ENCODE assay signal across 10 cellular contexts in the genomic region with DNA sequence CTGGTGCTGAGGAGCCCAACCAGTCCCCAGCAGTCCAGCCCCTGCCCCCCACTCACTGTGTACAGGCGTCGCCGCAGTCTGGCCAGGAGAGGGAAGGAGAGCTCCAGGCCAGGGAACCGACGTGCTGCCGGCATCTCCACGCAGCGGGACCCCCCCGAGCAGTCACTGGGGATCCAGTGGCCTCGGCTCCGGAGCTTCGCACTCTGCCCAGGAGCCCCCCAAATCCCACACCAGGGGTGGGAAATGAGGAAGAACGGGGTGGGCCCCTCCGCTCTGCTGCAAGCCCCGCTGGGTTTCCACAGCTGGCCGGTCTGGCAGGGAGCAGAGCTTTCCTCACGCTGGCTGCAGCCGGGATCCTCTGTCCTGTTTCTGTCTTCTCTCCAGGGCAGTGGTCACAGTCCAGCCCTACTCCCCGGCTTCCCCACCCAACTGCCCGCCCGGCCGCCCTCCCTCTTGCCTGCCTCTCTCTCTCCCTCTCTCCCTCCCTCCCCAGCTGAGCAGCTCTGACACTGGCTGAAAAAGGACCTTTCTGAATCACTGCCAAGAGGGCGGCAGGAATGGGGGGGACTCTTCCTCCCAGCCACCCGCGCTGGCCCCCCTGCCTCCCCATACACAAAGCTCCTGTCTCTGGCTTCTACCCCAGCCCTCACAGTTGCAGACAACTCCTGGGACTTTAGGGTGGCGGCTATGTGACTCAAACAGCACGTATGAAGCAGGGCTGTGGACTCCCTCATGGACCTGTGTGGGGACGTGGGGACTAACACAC. TPM values are rescaled to one million over a fixed set of nuclear protein-coding genes. Genes with fewer than 3 reads are reported as not detected.
A peak's percentile ranks its signal among the peaks of the same experiment; 100 is the strongest.
DNase-seq lines count a peak whose midpoint lies in the region; ATAC-seq and TF ChIP-seq lines count a peak whose summit lies in the region.
"Had no signal": no experiment of that assay in that cellular context is flagged by ENCODE, and none has a peak within 500 bp of the region (broad histone marks: within the 10 kb centered on the region; RNA-seq: fewer than 3 reads in every experiment).

No MANE protein-coding gene starts in this region.

- H3K27ac Mint-ChIP-seq in activated naive CD8-positive, alpha-beta T cell treated with anti-CD3 and anti-CD28 coated beads, Interleukin-2, amount 50 U/mL, for 24 hours: no peak overlapping the region

- no peak overlapping the region for H3K4me3 Mint-ChIP-seq in activated naive CD8-positive, alpha-beta T cell treated with anti-CD3 and anti-CD28 coated beads, Interleukin-2, amount 50 U/mL, for 24 hours

- H3K4me3 ChIP-seq in GM23248: peak overlapping the region; percentile 48
- H3K4me3 ChIP-seq in hepatocyte: no peak overlapping the region
- peak overlapping the region; percentile 40 to 54 (median 50) for H3K4me3 ChIP-seq in gastrocnemius medialis

- peaks cover 18% of the 10 kb centered on the region for H3F3A ChIP-seq in GM23248 (ENCODE audit: insufficient read depth)

- H3K79me2 ChIP-seq in GM23248 (ENCODE audit: insufficient read depth) (peaks cover 50% of the 10 kb centered on the region), hepatocyte (peaks cover 13% of the 10 kb centered on the region)

- peaks cover 35% of the 10 kb centered on the region for H3K4me1 ChIP-seq in GM23248 (ENCODE audit: insufficient read depth)
- H3K4me1 ChIP-seq in hepatocyte (ENCODE audit: insufficient read depth): peaks cover 41% of the 10 kb centered on the region
- peaks cover 76 to 93% of the 10 kb centered on the region in 2 donors for H3K4me1 ChIP-seq in gastrocnemius medialis

- peak overlapping the region; percentile 26 for H3K27ac ChIP-seq in GM23248
- peak overlapping the region; percentile 51 for H3K27ac ChIP-seq in hepatocyte
- peak overlapping the region; percentile 91 to 99 (median 92) for H3K27ac ChIP-seq in gastrocnemius medialis

- intact Hi-C loops in gastrocnemius medialis (cut with DNase I; ENCODE audit: low total_unique reads): no loop called here

- H3K9me3 Mint-ChIP-seq in activated naive CD8-positive, alpha-beta T cell treated with anti-CD3 and anti-CD28 coated beads, Interleukin-2, amount 50 U/mL, for 24 hours: no peaks in the 10 kb centered on the region

- peak; percentile 12 to 25 for ATAC-seq in gastrocnemius medialis
- ATAC-seq in GM21423 (IDR thresholded peaks at IDR 0.05; ENCODE audit: unreplicated experiment): no peak
- ATAC-seq in HG03095 (IDR thresholded peaks at IDR 0.05; ENCODE audit: unreplicated experiment): no peak
- no peak for ATAC-seq in activated naive CD8-positive, alpha-beta T cell treated with anti-CD3 and anti-CD28 coated beads, Interleukin-2, amount 50 U/mL, for 24 hours

- peak overlapping the region; percentile 55 for H3K9ac ChIP-seq in GM23248

- no peaks in the 10 kb centered on the region for H3K36me3 ChIP-seq in GM23248 (ENCODE audit: low read depth)
- no peaks in the 10 kb centered on the region for H3K36me3 ChIP-seq in hepatocyte (replicated peaks; ENCODE audit: insufficient read depth, low read depth)
- no peaks in the 10 kb centered on the region for H3K36me3 ChIP-seq in gastrocnemius medialis

- H3K9me3 ChIP-seq in GM23248 (ENCODE audit: low read depth) (no peaks in the 10 kb centered on the region), hepatocyte (ENCODE audit: low read depth) (no peaks in the 10 kb centered on the region), gastrocnemius medialis (no peaks in the 10 kb centered on the region)

- in situ Hi-C loops in GM23248 (cut with MboI): no loop called here
- in situ Hi-C loops in gastrocnemius medialis (cut with MboI; ENCODE audit: low sequenced_read_pairs in 4 of 4): loop anchor here in 2 of 4 donors (5.0 kb wide), 1 partner anchor 35 kb away; no protein-coding TSS in a partner anchor

- TF ChIP-seq CTCF in hepatocyte (IDR thresholded peaks at IDR 0.05; ENCODE audit: poor library complexity) (no peak), gastrocnemius medialis (IDR thresholded peaks at IDR 0.05 in 4 of 5, conservative IDR thresholded peaks at IDR 0.05 in 1 of 5) (peak in 1 of 5 experiments; percentile 21)

- H3K27me3 ChIP-seq in GM23248 (replicated peaks; ENCODE audit: insufficient read depth): no peaks in the 10 kb centered on the region
- H3K27me3 ChIP-seq in hepatocyte: no peaks in the 10 kb centered on the region
- no peaks in the 10 kb centered on the region for H3K27me3 ChIP-seq in gastrocnemius medialis

- peak in 1 of 2 donors; percentile 17 for TF ChIP-seq POLR2A in gastrocnemius medialis (IDR thresholded peaks at IDR 0.05)

- no peaks in the 10 kb centered on the region for H3K36me3 Mint-ChIP-seq in activated naive CD8-positive, alpha-beta T cell treated with anti-CD3 and anti-CD28 coated beads, Interleukin-2, amount 50 U/mL, for 24 hours (ENCODE audit: low read depth)

- 29 to 41% methylated on average over 19 to 26 of the region's 28 CpGs for WGBS in GM23248 (ENCODE audit: low coverage in 1 of 2, low lambda C conversion rate in 2 of 2, missing lambda C conversion rate in 2 of 2), 2 experiments
- WGBS in hepatocyte (ENCODE audit: low lambda C conversion rate, missing lambda C conversion rate): 41% methylated on average over 18 of the region's 28 CpGs

- no peaks in the 10 kb centered on the region for H4K20me1 ChIP-seq in GM23248 (ENCODE audit: insufficient read depth)
- H4K20me1 ChIP-seq in hepatocyte (ENCODE audit: insufficient read depth, poor library complexity, severe bottlenecking): peaks cover 8% of the 10 kb centered on the region

- H3K27me3 Mint-ChIP-seq in activated naive CD8-positive, alpha-beta T cell treated with anti-CD3 and anti-CD28 coated beads, Interleukin-2, amount 50 U/mL, for 24 hours: no peaks in the 10 kb centered on the region

- peak overlapping the region; percentile 52 for H2AFZ ChIP-seq in GM23248
- no peak overlapping the region for H2AFZ ChIP-seq in hepatocyte

- DNase-seq in GM23248: peak; percentile 83
- peak in 56 of 58 donors; percentile 53 to 94 (median 82) for DNase-seq in anterior cingulate cortex (lab: John Stamatoyannopoulos, UW)
- DNase-seq in hepatocyte (ENCODE audit: low spot score): peak; percentile 78
- DNase-seq in gastrocnemius medialis: peak; percentile 47 to 82
- no peak for DNase-seq in stimulated activated CD4-positive, alpha-beta T cell treated with anti-CD3 and anti-CD28 coated beads, Interleukin-4, amount 100 ng/mL, for 24 hours
- no peak for DNase-seq in activated naive CD8-positive, alpha-beta T cell treated with anti-CD3 and anti-CD28 coated beads, Interleukin-2, amount 50 U/mL, for 24 hours
- DNase-seq: activated CD8-positive, alpha-beta memory T cell treated with anti-CD3 and anti-CD28 coated beads, Interleukin-2, amount 50 U/mL, for 4 hours; Kasumi-1 had no signal

- peak overlapping the region; percentile 70 for H3K4me2 ChIP-seq in GM23248 (ENCODE audit: unreplicated experiment)
- peak overlapping the region; percentile 70 for H3K4me2 ChIP-seq in hepatocyte

- H3K9me2 ChIP-seq in GM23248 (ENCODE audit: insufficient read depth) (no peaks in the 10 kb centered on the region), hepatocyte (replicated peaks; ENCODE audit: insufficient read depth) (no peaks in the 10 kb centered on the region)

- peaks cover 26% of the 10 kb centered on the region for H3K4me1 Mint-ChIP-seq in activated naive CD8-positive, alpha-beta T cell treated with anti-CD3 and anti-CD28 coated beads, Interleukin-2, amount 50 U/mL, for 24 hours

RNA-seq across cellular contexts. Expression of gene TNK2, which starts 15.8 kb away (rescaled TPM):
- 8.5 and 12.3 TPM in 2 replicates for total RNA-seq in GM23248 (2014; rRNA removed; shearing (Covaris generic))
- polyA plus RNA-seq in GM23248 (2016; fragmentation: Nextera tagmentation; extraction: Ambion mirVana): 3.2 and 3.4 TPM in 2 replicates
- total RNA-seq in hepatocyte: 9.0 and 11.6 TPM in 2 replicates
- 5.9 and 6.7 TPM in 2 replicates for polyA plus RNA-seq in hepatocyte
- 10 to 100 TPM; 40.5 to 54.0 (median 49.3) TPM for total RNA-seq in gastrocnemius medialis

Comparison
In these comparisons a context has a peak if more than half of its experiments do, and no peak if none do; other contexts are left out.
1. DNase-seq: peak in GM23248 (single experiment), anterior cingulate cortex (56 of 58), hepatocyte (single experiment) and gastrocnemius medialis (2 of 2); none in stimulated activated CD4-positive, alpha-beta T cell treated with anti-CD3 and anti-CD28 coated beads, Interleukin-4, amount 100 ng/mL, for 24 hours (single experiment) and activated naive CD8-positive, alpha-beta T cell treated with anti-CD3 and anti-CD28 coated beads, Interleukin-2, amount 50 U/mL, for 24 hours (single experiment).
2. H3K27ac ChIP-seq: peak in every context shown above with its lines; median percentile 92 in gastrocnemius medialis; 51 in hepatocyte; 26 in GM23248.
3. ATAC-seq: peak in gastrocnemius medialis (2 of 2); none in GM21423 (single experiment), HG03095 (single experiment) and activated naive CD8-positive, alpha-beta T cell treated with anti-CD3 and anti-CD28 coated beads, Interleukin-2, amount 50 U/mL, for 24 hours (single experiment).